10 cellular contexts compared by ENCODE assay signal in the genomic region with DNA sequence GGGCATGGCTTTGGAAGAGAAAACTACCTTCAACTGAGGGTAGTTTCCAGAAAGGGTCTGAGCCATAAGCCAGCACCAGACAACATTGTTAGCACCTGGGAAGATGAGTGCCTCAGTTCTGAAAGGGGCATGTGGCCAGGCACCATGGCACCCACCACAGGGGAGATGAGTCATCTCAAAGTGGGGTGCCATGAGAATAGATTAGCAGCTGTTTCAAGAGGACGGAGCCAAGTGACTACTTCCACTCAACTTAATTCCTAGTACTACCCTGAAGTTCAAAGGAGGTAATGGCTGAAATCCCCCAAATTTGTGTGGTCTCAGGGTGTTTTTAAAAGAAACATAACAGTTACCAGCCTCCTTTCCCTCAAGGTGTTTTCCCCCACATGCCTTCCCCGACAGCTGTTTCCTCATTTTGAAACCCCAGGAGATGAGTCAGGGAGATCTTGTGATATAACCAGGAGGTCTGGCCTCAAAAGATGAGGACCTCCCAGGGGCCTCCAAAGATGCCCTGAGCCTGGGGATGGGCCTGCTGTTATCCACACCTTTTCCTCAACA. TPM values are rescaled to one million over a fixed set of nuclear protein-coding genes. Genes with fewer than 3 reads are reported as not detected.
A peak's percentile ranks its signal among the peaks of the same experiment; 100 is the strongest.
DNase-seq lines count a peak whose midpoint lies in the region; ATAC-seq and TF ChIP-seq lines count a peak whose summit lies in the region.
"Had no signal": no experiment of that assay in that cellular context is flagged by ENCODE, and none has a peak within 500 bp of the region (broad histone marks: within the 10 kb centered on the region; RNA-seq: fewer than 3 reads in every experiment).

No MANE protein-coding gene starts in this region.

- H2BK12ac ChIP-seq in H9 (ENCODE audit: insufficient read length, low read depth, low read length) = no peak overlapping the region

- H3K18ac ChIP-seq in H9 (ENCODE audit: insufficient read length, low read depth, low read length) = no peak overlapping the region

- H3K4me2 ChIP-seq in H9 (ENCODE audit: insufficient read depth, insufficient read length, low read length) = no peak overlapping the region

- no peak overlapping the region for H2AK5ac ChIP-seq in H9 (ENCODE audit: insufficient read length, low read length)

- H4K8ac ChIP-seq in H9 (replicated peaks; ENCODE audit: insufficient read length, low read depth, low read length) = no peak overlapping the region

- H2BK15ac ChIP-seq in H9 (ENCODE audit: low read depth, low read length) = no peak overlapping the region

- no peak overlapping the region for H3K27ac Mint-ChIP-seq in endodermal cell
- H3K27ac Mint-ChIP-seq in H9 = no peak overlapping the region

- H3K4me1 Mint-ChIP-seq in endodermal cell (no peaks in the 10 kb centered on the region), H9 (no peaks in the 10 kb centered on the region)

- H3K27me3 Mint-ChIP-seq in endodermal cell (ENCODE audit: insufficient read depth) = no peaks in the 10 kb centered on the region
- H3K27me3 Mint-ChIP-seq in H9 (ENCODE audit: low read depth) = no peaks in the 10 kb centered on the region; the same call in 1 of the 2 replicates

- H3K27ac ChIP-seq in endodermal cell (ENCODE audit: low read depth, low read length) (no peak overlapping the region), H9 (ENCODE audit: insufficient read length, low read depth, low read length) (no peak overlapping the region)

- H3K4ac ChIP-seq in H9 (ENCODE audit: low read depth, low read length) = no peak overlapping the region

- no peak overlapping the region for H3T11ph ChIP-seq in H9 (ENCODE audit: low read length)

- H3K79me1 ChIP-seq in H9 (ENCODE audit: insufficient read depth, low read depth, low read length, poor library complexity, severe bottlenecking) = no peaks in the 10 kb centered on the region

- H2BK5ac ChIP-seq in H9 (ENCODE audit: insufficient read length, low read length) = no peak overlapping the region

- H3K9ac ChIP-seq in endodermal cell (ENCODE audit: extremely low read depth, low read length, poor library complexity, severe bottlenecking) = no peak overlapping the region
- H3K9ac ChIP-seq in H9 (ENCODE audit: extremely low read depth, insufficient read length, low read length) = no peak overlapping the region

- no peaks in the 10 kb centered on the region for H4K20me1 ChIP-seq in H9 (ENCODE audit: control insufficient read depth, insufficient read depth, insufficient read length)

- no peak overlapping the region for H3K56ac ChIP-seq in H9 (ENCODE audit: insufficient read length, low read depth, low read length)

- no peak overlapping the region for H3K23ac ChIP-seq in H9 (ENCODE audit: insufficient read length, low read depth, low read length)

- no peaks in the 10 kb centered on the region for H3K4me1 ChIP-seq in endodermal cell (ENCODE audit: control insufficient read depth, insufficient read depth, low read length)
- no peaks in the 10 kb centered on the region for H3K4me1 ChIP-seq in H9 (ENCODE audit: insufficient read depth, low read length)

- H3K4me3 ChIP-seq in GM06990 (replicated peaks; ENCODE audit: low read depth, low read length) (no peak overlapping the region), endodermal cell (ENCODE audit: low read length) (no peak overlapping the region)

- no peaks in the 10 kb centered on the region for H3K79me2 ChIP-seq in H9 (ENCODE audit: insufficient read depth, low read length)

- H3K9me3 ChIP-seq in endodermal cell (ENCODE audit: control insufficient read depth, low read length) = peaks cover 6% of the 10 kb centered on the region
- H3K9me3 ChIP-seq in H9 (ENCODE audit: control insufficient read depth, low read depth, low read length) = no peaks in the 10 kb centered on the region

- TF ChIP-seq CTCF in GM06990 (IDR thresholded peaks at IDR 0.05; ENCODE audit: insufficient read depth, low read length, poor library complexity, severe bottlenecking) (no peak), endodermal cell (conservative IDR thresholded peaks at IDR 0.05) (no peak), H9 (conservative IDR thresholded peaks at IDR 0.05) (no peak)

- H2BK20ac ChIP-seq in H9 (ENCODE audit: low read depth, low read length, poor library complexity, severe bottlenecking) = no peak overlapping the region

- peak; percentile 56 for ATAC-seq in GM19324 (IDR thresholded peaks at IDR 0.05; ENCODE audit: low FRiP score, unreplicated experiment)
- ATAC-seq in HG03060 (IDR thresholded peaks at IDR 0.05; ENCODE audit: low read depth, unreplicated experiment) = peak; percentile 68

- H3K36me3 ChIP-seq in GM06990 (ENCODE audit: control insufficient read depth, insufficient read depth, low read length) (no peaks in the 10 kb centered on the region), endodermal cell (ENCODE audit: control insufficient read depth, insufficient read depth, low read length) (no peaks in the 10 kb centered on the region)

- H3K23me2 ChIP-seq in H9 (ENCODE audit: insufficient read length, low read depth, low read length, poor library complexity, severe bottlenecking) = no peaks in the 10 kb centered on the region

- H3K36me3 Mint-ChIP-seq in endodermal cell (ENCODE audit: low read depth) (no peaks in the 10 kb centered on the region), H9 (ENCODE audit: insufficient read depth in 1 of 3, low read depth in 3 of 3) (peaks cover 2 to 9% (median 5%) of the 10 kb centered on the region in 3 experiments; a peak in 4 of 7 replicates)

- H3K4me3 Mint-ChIP-seq in endodermal cell (no peak overlapping the region), H9 (no peak overlapping the region)

- H4K91ac ChIP-seq in H9 (ENCODE audit: insufficient read length, low read depth, low read length) = no peak overlapping the region

- no peak overlapping the region for H2AFZ ChIP-seq in H9 (ENCODE audit: low read length)

- no CpG with 5 or more reads among the region's 2 CpGs for WGBS in endodermal cell (ENCODE audit: insufficient coverage in 1 of 2, insufficient read length in 1 of 2), 2 experiments
- WGBS in H9 (ENCODE audit: extremely low coverage, insufficient read length, low lambda C conversion rate) = no CpG with 5 or more reads among the region's 2 CpGs

- no peak overlapping the region for H3K14ac ChIP-seq in H9 (ENCODE audit: insufficient read depth, low read length)

- no peak overlapping the region for H4K5ac ChIP-seq in H9 (ENCODE audit: insufficient read length, low read depth, low read length)

- DNase-seq in GM06990 (ENCODE audit: extremely low read depth, insufficient read length) (peak; percentile 63), KG1 (lab: John Stamatoyannopoulos, UW) (no peak), NCI-H510A treated with DMSO at 0.1 percent for 48 hours (lab: John Stamatoyannopoulos, UW) (no peak), endodermal cell (no peak), H9 (no peak)
- DNase-seq in activated CD8-positive, alpha-beta memory T cell treated with anti-CD3 and anti-CD28 coated beads, Interleukin-2, amount 50 U/mL, for 48 hours = peak; percentile 55

- no peak overlapping the region for H2BK120ac ChIP-seq in H9 (ENCODE audit: low read depth, low read length, poor library complexity, severe bottlenecking)

- peaks cover 61% of the 10 kb centered on the region for H3K9me3 Mint-ChIP-seq in endodermal cell
- peaks cover 61 to 70% of the 10 kb centered on the region in 2 experiments for H3K9me3 Mint-ChIP-seq in H9

- H3K27me3 ChIP-seq in GM06990 (replicated peaks; ENCODE audit: control insufficient read depth, insufficient read depth, low read length) (no peaks in the 10 kb centered on the region), endodermal cell (ENCODE audit: control insufficient read depth, insufficient read depth, low read length, poor library complexity, severe bottlenecking) (no peaks in the 10 kb centered on the region), H9 (ENCODE audit: insufficient read depth, low read length) (no peaks in the 10 kb centered on the region)

RNA-seq across cellular contexts. Expression of gene FTHL17, which starts 27.8 kb away (rescaled TPM):
- total RNA-seq in endodermal cell (not detected), H9 (2021) (not detected in 2 replicates)
- polyA plus RNA-seq in endodermal cell (2013, experiment 1 of 2) = not detected
- polyA plus RNA-seq in endodermal cell (2013, experiment 2 of 2) = not detected
- total RNA-seq: activated CD8-positive, alpha-beta memory T cell treated with anti-CD3 and anti-CD28 coated beads for 36 hours; frontal cortex had no signal

Comparison
In these comparisons a context has a peak if more than half of its experiments do, and no peak if none do; other contexts are left out.
1. DNase-seq: peak in GM06990 (single experiment) and activated CD8-positive, alpha-beta memory T cell treated with anti-CD3 and anti-CD28 coated beads, Interleukin-2, amount 50 U/mL, for 48 hours (single experiment); none in KG1 (single experiment), NCI-H510A treated with DMSO at 0.1 percent for 48 hours (single experiment), endodermal cell (single experiment) and H9 (single experiment).